16 cellular contexts compared by ENCODE assay signal in the genomic region with DNA sequence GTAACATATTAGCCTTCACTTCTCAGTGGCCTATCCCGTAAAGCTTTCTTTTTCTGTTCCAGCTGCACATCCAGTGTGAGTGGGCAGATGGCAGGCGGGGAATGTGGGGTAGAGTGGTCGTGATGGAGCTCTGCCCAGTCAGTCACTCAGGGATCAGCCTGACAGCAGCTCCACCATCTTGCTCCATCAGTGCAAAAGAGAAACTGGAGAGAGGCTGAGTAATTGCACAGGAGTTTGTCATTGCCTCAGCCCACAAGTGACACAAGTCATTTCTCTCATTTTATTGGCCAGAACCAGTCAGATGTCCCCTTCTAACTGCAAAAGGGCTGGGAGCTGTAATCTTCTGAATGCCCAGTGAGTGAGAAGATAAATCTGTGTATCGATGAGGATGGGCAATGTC.
A peak's percentile ranks its signal among the peaks of the same experiment; 100 is the strongest.
DNase-seq lines count a peak whose midpoint lies in the region; ATAC-seq and TF ChIP-seq lines count a peak whose summit lies in the region.
"Had no signal": no experiment of that assay in that cellular context is flagged by ENCODE, and none has a peak within 500 bp of the region (broad histone marks: within the 10 kb centered on the region; RNA-seq: fewer than 3 reads in every experiment).

No MANE protein-coding gene starts in this region.

- H3K4me3 ChIP-seq in transverse colon: no peak overlapping the region
- H3K4me3 ChIP-seq: K562 had no signal

- no peaks in the 10 kb centered on the region for H3K4me1 ChIP-seq in transverse colon

- H3K27me3 ChIP-seq in transverse colon: no peaks in the 10 kb centered on the region

- TF ChIP-seq POLR2A in transverse colon (IDR thresholded peaks at IDR 0.05): no peak

- no peaks in the 10 kb centered on the region for H3K4me1 Mint-ChIP-seq in activated CD4-positive, alpha-beta T cell treated with anti-CD3 and anti-CD28 coated beads for 36 hours
- no peaks in the 10 kb centered on the region for H3K4me1 Mint-ChIP-seq in activated T-helper 17 cell treated with anti-CD3 and anti-CD28 coated beads, Interleukin-2, amount 50 U/mL, for 72 hours
- H3K4me1 Mint-ChIP-seq: H9 had no signal

- no peak overlapping the region for H3K27ac ChIP-seq in transverse colon
- H3K27ac ChIP-seq: C4-2B had no signal

- intact Hi-C loops in activated CD4-positive, alpha-beta T cell treated with anti-CD3 and anti-CD28 coated beads for 36 hours (cut with DNase I, micrococcal nuclease): no loop called here
- intact Hi-C loops in transverse colon (cut with DNase I; ENCODE audit: low total_unique reads): no loop called here

- in situ Hi-C loops in transverse colon (cut with MboI; ENCODE audit: low pct_ligation_motif_present in 1 of 4, low pct_unique_long_range_greater_than_20kb in 1 of 4, low sequenced_read_pairs in 3 of 4): loop anchor here in 1 of 4 donors (25.0 kb wide), 1 partner anchor 104 kb away; no protein-coding TSS in a partner anchor

- DNase-seq in activated CD4-positive, alpha-beta T cell treated with anti-CD3 and anti-CD28 coated beads for 36 hours: peak; percentile 7
- no peak for DNase-seq in activated CD4-positive, alpha-beta T cell treated with anti-CD3 and anti-CD28 coated beads, Interleukin-2, amount 50 U/mL, for 48 hours
- peak; percentile 3 for DNase-seq in HT1080 (ENCODE audit: low read depth)
- DNase-seq in transverse colon: no peak
- DNase-seq in DMS53 (lab: John Stamatoyannopoulos, UW): no peak
- DNase-seq in omental fat pad (ENCODE audit: low spot score): no peak
- DNase-seq: H9, NCI-H146, NCI-H2107, NCI-H226, PC-3 had no signal

- CTCF ChIA-PET in activated CD4-positive, alpha-beta T cell treated with anti-CD3 and anti-CD28 coated beads for 36 hours (lab: Charles Lee): no interaction called here

- 83 to 100% methylated on average over 1 to 4 of the region's 4 CpGs for WGBS in transverse colon (ENCODE audit: low coverage in 1 of 2), 2 donors

- H3K9me3 Mint-ChIP-seq in activated CD4-positive, alpha-beta T cell treated with anti-CD3 and anti-CD28 coated beads for 36 hours (ENCODE audit: low read depth): no peaks in the 10 kb centered on the region
- no peaks in the 10 kb centered on the region for H3K9me3 Mint-ChIP-seq in activated T-helper 17 cell treated with anti-CD3 and anti-CD28 coated beads, Interleukin-2, amount 50 U/mL, for 72 hours
- H3K9me3 Mint-ChIP-seq: H9 had no signal

- H3K36me3 ChIP-seq in transverse colon: no peaks in the 10 kb centered on the region

- TF ChIP-seq EP300 in transverse colon (IDR thresholded peaks at IDR 0.05; ENCODE audit: low read depth): no peak

- POLR2A ChIA-PET in activated CD4-positive, alpha-beta T cell treated with anti-CD3 and anti-CD28 coated beads for 36 hours (lab: Charles Lee): no interaction called here

- H3K36me3 Mint-ChIP-seq in activated CD4-positive, alpha-beta T cell treated with anti-CD3 and anti-CD28 coated beads for 36 hours (ENCODE audit: low read depth): no peaks in the 10 kb centered on the region
- no peaks in the 10 kb centered on the region for H3K36me3 Mint-ChIP-seq in activated T-helper 17 cell treated with anti-CD3 and anti-CD28 coated beads, Interleukin-2, amount 50 U/mL, for 72 hours (ENCODE audit: low read depth)

- H3K27me3 Mint-ChIP-seq in activated CD4-positive, alpha-beta T cell treated with anti-CD3 and anti-CD28 coated beads for 36 hours: peaks cover 2% of the 10 kb centered on the region
- H3K27me3 Mint-ChIP-seq in activated T-helper 17 cell treated with anti-CD3 and anti-CD28 coated beads, Interleukin-2, amount 50 U/mL, for 72 hours: peaks cover 29% of the 10 kb centered on the region

- TF ChIP-seq CTCF in transverse colon (IDR thresholded peaks at IDR 0.05): no peak
- no peak for TF ChIP-seq CTCF in omental fat pad (IDR thresholded peaks at IDR 0.05)

- H3K9me3 ChIP-seq in transverse colon: no peaks in the 10 kb centered on the region

- no peak overlapping the region for H3K27ac Mint-ChIP-seq in activated CD4-positive, alpha-beta T cell treated with anti-CD3 and anti-CD28 coated beads for 36 hours
- no peak overlapping the region for H3K27ac Mint-ChIP-seq in activated T-helper 17 cell treated with anti-CD3 and anti-CD28 coated beads, Interleukin-2, amount 50 U/mL, for 72 hours
- H3K27ac Mint-ChIP-seq: H9 had no signal

- no peak overlapping the region for H3K4me3 Mint-ChIP-seq in activated CD4-positive, alpha-beta T cell treated with anti-CD3 and anti-CD28 coated beads for 36 hours
- H3K4me3 Mint-ChIP-seq in activated T-helper 17 cell treated with anti-CD3 and anti-CD28 coated beads, Interleukin-2, amount 50 U/mL, for 72 hours: no peak overlapping the region
- H3K4me3 Mint-ChIP-seq: H9 had no signal

- peak; percentile 88 for ATAC-seq in activated CD4-positive, alpha-beta T cell treated with anti-CD3 and anti-CD28 coated beads for 36 hours
- ATAC-seq in GM18520 (IDR thresholded peaks at IDR 0.05; ENCODE audit: unreplicated experiment) (peak; percentile 63), omental fat pad (ENCODE audit: low FRiP score) (no peak)
- ATAC-seq in activated T-helper 17 cell treated with anti-CD3 and anti-CD28 coated beads, Interleukin-2, amount 50 U/mL, for 72 hours (replicated peaks): peak; percentile 66
- ATAC-seq: K562, PC-3, Right ventricle myocardium inferior had no signal

Comparison
In these comparisons a context has a peak if more than half of its experiments do, and no peak if none do; other contexts are left out.
1. DNase-seq: peak in activated CD4-positive, alpha-beta T cell treated with anti-CD3 and anti-CD28 coated beads for 36 hours (single experiment) and HT1080 (single experiment); none in activated CD4-positive, alpha-beta T cell treated with anti-CD3 and anti-CD28 coated beads, Interleukin-2, amount 50 U/mL, for 48 hours (0 of 2), transverse colon (single experiment), DMS53 (single experiment) and omental fat pad (single experiment).